ENCODE assay signal across 1 cellular context in the genomic region with DNA sequence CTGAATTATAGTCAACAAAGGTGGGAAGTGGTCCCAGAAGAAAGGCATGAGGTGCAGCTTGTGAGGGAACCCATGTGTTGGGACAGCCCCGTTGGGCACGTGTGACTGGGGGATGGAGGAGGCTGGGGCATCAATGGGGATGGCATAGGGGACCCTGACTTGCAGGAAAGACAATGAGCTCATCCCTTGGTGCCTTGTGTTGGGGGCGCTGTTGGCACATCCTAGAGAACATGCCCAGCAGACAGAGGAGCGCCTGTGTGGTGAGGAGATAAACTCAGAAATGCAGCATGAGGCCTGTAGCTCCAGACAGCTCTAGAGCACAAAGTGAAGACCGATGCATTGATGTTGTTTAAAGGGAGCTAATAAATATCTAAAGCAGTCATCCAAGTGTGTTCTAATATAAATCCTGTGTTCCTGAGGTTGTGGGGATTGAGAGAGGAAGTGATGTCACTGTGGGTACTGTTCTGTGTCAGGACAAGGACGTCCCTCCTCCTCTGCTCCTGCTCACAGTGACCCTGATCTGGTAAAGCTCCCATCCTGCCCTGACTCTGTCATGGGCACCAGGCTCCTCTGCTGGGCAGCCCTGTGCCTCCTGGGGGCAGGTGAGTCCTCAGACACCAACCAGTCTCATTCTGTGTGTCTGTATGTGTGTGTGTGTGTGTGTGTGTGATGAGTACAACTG.
TF ChIP-seq lines count a peak whose summit lies in the region.

No MANE protein-coding gene starts in this region.

TF ChIP-seq in HepG2, 621 proteins besides CTCF, POLR2A, EP300 and RAD21 (continued from another document):
- TF ChIP-seq, protein P1, sequence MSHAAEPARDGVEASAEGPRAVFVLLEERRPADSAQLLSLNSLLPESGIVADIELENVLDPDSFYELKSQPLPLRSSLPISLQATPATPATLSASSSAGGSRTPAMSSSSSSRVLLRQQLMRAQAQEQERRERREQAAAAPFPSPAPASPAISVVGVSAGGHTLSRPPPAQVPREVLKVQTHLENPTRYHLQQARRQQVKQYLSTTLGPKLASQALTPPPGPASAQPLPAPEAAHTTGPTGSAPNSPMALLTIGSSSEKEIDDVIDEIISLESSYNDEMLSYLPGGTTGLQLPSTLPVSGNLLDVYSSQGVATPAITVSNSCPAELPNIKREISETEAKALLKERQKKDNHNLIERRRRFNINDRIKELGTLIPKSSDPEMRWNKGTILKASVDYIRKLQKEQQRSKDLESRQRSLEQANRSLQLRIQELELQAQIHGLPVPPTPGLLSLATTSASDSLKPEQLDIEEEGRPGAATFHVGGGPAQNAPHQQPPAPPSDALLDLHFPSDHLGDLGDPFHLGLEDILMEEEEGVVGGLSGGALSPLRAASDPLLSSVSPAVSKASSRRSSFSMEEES (CRISPR knock-in tag; IDR thresholded peaks at IDR 0.05): no peak
- TF ChIP-seq, protein P2, sequence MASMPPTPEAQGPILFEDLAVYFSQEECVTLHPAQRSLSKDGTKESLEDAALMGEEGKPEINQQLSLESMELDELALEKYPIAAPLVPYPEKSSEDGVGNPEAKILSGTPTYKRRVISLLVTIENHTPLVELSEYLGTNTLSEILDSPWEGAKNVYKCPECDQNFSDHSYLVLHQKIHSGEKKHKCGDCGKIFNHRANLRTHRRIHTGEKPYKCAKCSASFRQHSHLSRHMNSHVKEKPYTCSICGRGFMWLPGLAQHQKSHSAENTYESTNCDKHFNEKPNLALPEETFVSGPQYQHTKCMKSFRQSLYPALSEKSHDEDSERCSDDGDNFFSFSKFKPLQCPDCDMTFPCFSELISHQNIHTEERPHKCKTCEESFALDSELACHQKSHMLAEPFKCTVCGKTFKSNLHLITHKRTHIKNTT (CRISPR knock-in tag; IDR thresholded peaks at IDR 0.05): no peak
- TF ChIP-seq HOXA5 (CRISPR knock-in tag; IDR thresholded peaks at IDR 0.05) (no peak), ZNF577 (CRISPR knock-in tag; IDR thresholded peaks at IDR 0.05; ENCODE audit: borderline replicate concordance, low read depth) (no peak), ZC3H4 (CRISPR knock-in tag; IDR thresholded peaks at IDR 0.05; ENCODE audit: borderline replicate concordance) (no peak), ZNF354B (CRISPR knock-in tag; IDR thresholded peaks at IDR 0.05) (no peak), BRD4 (CRISPR knock-in tag; IDR thresholded peaks at IDR 0.05) (no peak)
